Comparison of ENCODE assay signal across 38 cellular contexts in the genomic region with DNA sequence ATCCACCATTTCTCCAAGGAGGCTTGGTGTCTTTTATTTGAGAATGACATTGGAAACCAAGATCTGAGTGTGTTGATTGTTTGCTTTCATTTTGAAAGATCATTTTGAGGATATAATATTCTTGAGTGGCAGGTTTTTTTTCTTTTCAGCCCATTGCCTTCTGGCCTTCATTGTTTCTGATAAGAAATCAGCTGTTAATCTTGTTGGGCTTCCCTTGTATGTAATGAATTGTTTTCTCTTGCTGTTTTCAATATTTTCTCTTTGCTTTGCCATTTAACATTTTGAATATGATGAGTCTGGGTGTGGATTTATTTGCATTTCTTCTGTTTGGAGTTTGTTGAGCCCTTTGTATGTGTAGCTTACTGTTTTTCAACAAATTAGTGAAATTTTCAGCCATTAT. TPM values are rescaled to one million over a fixed set of nuclear protein-coding genes. Genes with fewer than 3 reads are reported as not detected.
"Had no signal": no experiment of that assay in that cellular context is flagged by ENCODE, and none has a peak within 500 bp of the region (broad histone marks: within the 10 kb centered on the region; RNA-seq: fewer than 3 reads in every experiment).

No MANE protein-coding gene starts in this region.

- H2AFZ ChIP-seq: neural progenitor cell, parathyroid adenoma had no signal

- DNase-seq: activated CD4-positive, alpha-beta memory T cell treated with anti-CD3 and anti-CD28 coated beads for 36 hours; activated CD4-positive, alpha-beta T cell treated with anti-CD3 and anti-CD28 coated beads, Interleukin-2, amount 10 ng/mL, durations not matched to agents 24 days and 14 days; activated CD4-positive, CD25-positive, alpha-beta regulatory T cell treated with anti-CD3 and anti-CD28 coated beads, Interleukin-2, amount 50 U/mL, for 72 hours; activated CD8-positive, alpha-beta memory T cell treated with anti-CD3 and anti-CD28 coated beads, Interleukin-2, amount 50 U/mL, for 4 hours; activated effector memory CD4-positive, alpha-beta T cell treated with anti-CD3 and anti-CD28 coated beads, Interleukin-2, amount 50 U/mL, for 16 hours; activated naive CD4-positive, alpha-beta T cell treated with anti-CD3 and anti-CD28 coated beads for 36 hours; activated naive CD8-positive, alpha-beta T cell treated with anti-CD3 and anti-CD28 coated beads for 36 hours; activated T-cell treated with anti-CD3 and anti-CD28 coated beads, Interleukin-2, amount 50 U/mL, for 1 hour; foreskin melanocyte; heart right ventricle; left lung; lower lobe of right lung; mesenchymal stem cell; natural killer cell; occipital lobe; psoas muscle; stimulated activated CD4-positive, alpha-beta T cell treated with anti-CD3 and anti-CD28 coated beads, Interleukin-1b, Interleukin-23, amount 100 ng/mL, for 48 hours; stimulated activated CD4-positive, alpha-beta T cell treated with anti-CD3 and anti-CD28 coated beads, Interleukin-4, amount 100 ng/mL, for 4 hours; stimulated activated CD8-positive, alpha-beta memory T cell treated with anti-CD3 and anti-CD28 coated beads, Interleukin-4, amount 100 ng/mL, for 48 hours; stimulated activated naive CD8-positive, alpha-beta T cell treated with anti-CD3 and anti-CD28 coated beads, Interleukin-15, amount 100 ng/mL, for 72 hours; substantia nigra; uterus; WERI-Rb-1 had no signal

- H3K4me1 Mint-ChIP-seq: activated CD4-positive, alpha-beta T cell treated with anti-CD3 and anti-CD28 coated beads, Interleukin-2, amount 10 ng/mL, durations not matched to agents 24 days and 14 days; activated naive CD8-positive, alpha-beta T cell treated with anti-CD3 and anti-CD28 coated beads for 36 hours; brain; neural progenitor cell; stimulated activated memory B cell treated with anti-CD40 and anti-IgM and Interleukin-4, amounts not matched to agents 10 μg/mL and 1 μg/mL and 100 μg/mL, for 72 hours; stimulated activated naive CD8-positive, alpha-beta T cell treated with anti-CD3 and anti-CD28 coated beads, Interleukin-15, amount 100 ng/mL, for 72 hours had no signal

- H3K4me2 ChIP-seq: neural progenitor cell, smooth muscle cell had no signal

- H3K4me3 ChIP-seq: ascending aorta, cardiac muscle cell, coronary artery, esophagus muscularis mucosa, heart right ventricle, left lung, lower lobe of right lung, neural progenitor cell, psoas muscle, smooth muscle cell, uterus had no signal

- ATAC-seq: heart right ventricle; left lung; lower lobe of right lung; natural killer cell; psoas muscle; stimulated activated memory B cell treated with anti-CD40 and anti-IgM and Interleukin-4, amounts not matched to agents 10 μg/mL and 1 μg/mL and 100 μg/mL, for 72 hours; stimulated activated naive CD8-positive, alpha-beta T cell treated with anti-CD3 and anti-CD28 coated beads, Interleukin-15, amount 100 ng/mL, for 72 hours had no signal

- H3K36me3 ChIP-seq: cardiac muscle cell, esophagus muscularis mucosa, heart right ventricle, left lung, lower lobe of right lung, neural progenitor cell, uterus, WERI-Rb-1 had no signal

- H3K9me3 ChIP-seq: uterus had no signal

- H3K27ac Mint-ChIP-seq: activated CD4-positive, alpha-beta memory T cell treated with anti-CD3 and anti-CD28 coated beads for 36 hours; activated CD4-positive, alpha-beta T cell treated with anti-CD3 and anti-CD28 coated beads, Interleukin-2, amount 10 ng/mL, durations not matched to agents 24 days and 14 days; activated naive CD4-positive, alpha-beta T cell treated with anti-CD3 and anti-CD28 coated beads for 36 hours; activated naive CD8-positive, alpha-beta T cell treated with anti-CD3 and anti-CD28 coated beads for 36 hours; activated T-helper 1 cell treated with anti-CD3 and anti-CD28 coated beads, Interleukin-12 subunit alpha, Interleukin-12 subunit beta, Interleukin-2, Interleukin-4 antibody, amounts not matched to agents 30 ng/mL and 10 ng/mL and 1 ng/mL, durations not matched to agents 14 hours and 24 hours and 36 hours; brain; natural killer cell; neural progenitor cell; stimulated activated memory B cell treated with anti-CD40 and anti-IgM and Interleukin-4, amounts not matched to agents 10 μg/mL and 1 μg/mL and 100 μg/mL, for 72 hours; stimulated activated naive CD8-positive, alpha-beta T cell treated with anti-CD3 and anti-CD28 coated beads, Interleukin-15, amount 100 ng/mL, for 72 hours; type B pancreatic cell had no signal

- H3K4me3 Mint-ChIP-seq: activated CD4-positive, alpha-beta memory T cell treated with anti-CD3 and anti-CD28 coated beads for 36 hours; activated CD4-positive, alpha-beta T cell treated with anti-CD3 and anti-CD28 coated beads, Interleukin-2, amount 10 ng/mL, durations not matched to agents 24 days and 14 days; activated naive CD4-positive, alpha-beta T cell treated with anti-CD3 and anti-CD28 coated beads for 36 hours; activated naive CD8-positive, alpha-beta T cell treated with anti-CD3 and anti-CD28 coated beads for 36 hours; activated T-helper 1 cell treated with anti-CD3 and anti-CD28 coated beads, Interleukin-12 subunit alpha, Interleukin-12 subunit beta, Interleukin-2, Interleukin-4 antibody, amounts not matched to agents 30 ng/mL and 10 ng/mL and 1 ng/mL, durations not matched to agents 14 hours and 24 hours and 36 hours; brain; natural killer cell; neural progenitor cell; stimulated activated memory B cell treated with anti-CD40 and anti-IgM and Interleukin-4, amounts not matched to agents 10 μg/mL and 1 μg/mL and 100 μg/mL, for 72 hours; stimulated activated naive CD8-positive, alpha-beta T cell treated with anti-CD3 and anti-CD28 coated beads, Interleukin-15, amount 100 ng/mL, for 72 hours; type B pancreatic cell had no signal

- H3K4me1 ChIP-seq: ascending aorta, esophagus muscularis mucosa, heart right ventricle, left lung, lower lobe of right lung, neural progenitor cell, psoas muscle, uterus had no signal

- H3K27ac ChIP-seq: ascending aorta, cardiac muscle cell, coronary artery, esophagus muscularis mucosa, heart right ventricle, left lung, lower lobe of right lung, neural progenitor cell, parathyroid adenoma, psoas muscle, uterus, WERI-Rb-1 had no signal

- H3K79me2 ChIP-seq: parathyroid adenoma had no signal

- H3K9ac ChIP-seq: neural progenitor cell, parathyroid adenoma had no signal

- H3K27me3 ChIP-seq: ascending aorta, cardiac muscle cell, esophagus muscularis mucosa, heart right ventricle, left lung, neural progenitor cell, uterus had no signal

- H3K27me3 Mint-ChIP-seq: stimulated activated memory B cell treated with anti-CD40 and anti-IgM and Interleukin-4, amounts not matched to agents 10 μg/mL and 1 μg/mL and 100 μg/mL, for 72 hours; type B pancreatic cell had no signal

RNA-seq across cellular contexts. Expression of a gene that starts 22.0 kb away (rescaled TPM):
- total RNA-seq: activated CD4-positive, alpha-beta memory T cell treated with anti-CD3 and anti-CD28 coated beads for 36 hours; activated CD4-positive, alpha-beta T cell treated with anti-CD3 and anti-CD28 coated beads, Interleukin-2, amount 10 ng/mL, durations not matched to agents 24 days and 14 days; activated CD8-positive, alpha-beta memory T cell treated with anti-CD3 and anti-CD28 coated beads for 36 hours; activated naive CD4-positive, alpha-beta T cell treated with anti-CD3 and anti-CD28 coated beads for 36 hours; activated naive CD8-positive, alpha-beta T cell treated with anti-CD3 and anti-CD28 coated beads for 36 hours; activated T-helper 1 cell treated with anti-CD3 and anti-CD28 coated beads, Interleukin-12 subunit alpha, Interleukin-12 subunit beta, Interleukin-2, Interleukin-4 antibody, amounts not matched to agents 30 ng/mL and 10 ng/mL and 1 ng/mL, durations not matched to agents 14 hours and 24 hours and 36 hours; ascending aorta; cardiac muscle cell; cerebellum; esophagus muscularis mucosa; glomerular endothelial cell; heart right ventricle; left lung; lower lobe of right lung; natural killer cell; occipital lobe; psoas muscle; smooth muscle cell; uterus had no signal
- polyA plus RNA-seq: cardiac muscle cell, heart right ventricle, smooth muscle cell, thymus had no signal
